Comparison of ENCODE assay signal across 5 cellular contexts in genomic region chr10:73665581-73665980, GRCh38. TPM values are rescaled to one million over a fixed set of nuclear protein-coding genes. Genes with fewer than 3 reads are reported as not detected.
"Had no signal": no experiment of that assay in that cellular context is flagged by ENCODE, and none has a peak within 500 bp of the region (broad histone marks: within the 10 kb centered on the region; RNA-seq: fewer than 3 reads in every experiment).

No MANE protein-coding gene starts in this region.

RNA-seq across cellular contexts. Expression of gene SYNPO2L, which starts 9.8 kb away (rescaled TPM):
- total RNA-seq: M059J, NCI-H460, OCI-LY7, RPMI7951, SK-MEL-5 had no signal

RNA-seq across cellular contexts. Expression of gene MYOZ1, which starts 24.3 kb away (rescaled TPM):
- total RNA-seq: NCI-H460, OCI-LY7, RPMI7951 had no signal

RNA-seq across cellular contexts. Expression of gene AGAP5, which starts 32.3 kb away (rescaled TPM):
- total RNA-seq: RPMI7951 had no signal
